Comparison of ENCODE assay signal across 1 cellular context in the genomic region with DNA sequence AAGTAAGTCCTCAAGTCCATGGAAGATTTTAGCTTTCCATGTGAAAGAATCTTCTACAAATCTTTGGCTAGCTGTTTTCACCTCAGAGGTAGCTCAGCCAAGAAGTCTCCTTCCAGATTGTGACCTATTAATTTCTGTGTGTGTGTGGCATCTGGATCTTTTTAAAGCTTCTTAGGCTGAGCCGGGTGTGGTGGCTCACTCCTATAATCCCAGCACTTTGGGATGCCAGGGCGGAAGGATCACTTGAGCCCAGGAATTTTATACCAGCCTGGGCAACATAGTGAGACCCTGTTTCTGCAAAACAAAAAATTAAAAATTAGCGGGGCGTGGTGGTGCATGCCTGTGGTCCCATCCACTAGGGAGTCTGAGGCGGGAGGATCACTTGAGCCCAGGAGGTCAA.
TF ChIP-seq lines count a peak whose summit lies in the region.

No MANE protein-coding gene starts in this region.

TF ChIP-seq in IMR-90, 13 proteins besides CTCF, POLR2A, EP300 and RAD21:
- TF ChIP-seq, protein P1, sequence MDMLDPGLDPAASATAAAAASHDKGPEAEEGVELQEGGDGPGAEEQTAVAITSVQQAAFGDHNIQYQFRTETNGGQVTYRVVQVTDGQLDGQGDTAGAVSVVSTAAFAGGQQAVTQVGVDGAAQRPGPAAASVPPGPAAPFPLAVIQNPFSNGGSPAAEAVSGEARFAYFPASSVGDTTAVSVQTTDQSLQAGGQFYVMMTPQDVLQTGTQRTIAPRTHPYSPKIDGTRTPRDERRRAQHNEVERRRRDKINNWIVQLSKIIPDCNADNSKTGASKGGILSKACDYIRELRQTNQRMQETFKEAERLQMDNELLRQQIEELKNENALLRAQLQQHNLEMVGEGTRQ (IDR thresholded peaks at IDR 0.05; ENCODE audit: low read depth, low read length) = no peak
